Comparison of ENCODE assay signal across 8 cellular contexts in the genomic region with DNA sequence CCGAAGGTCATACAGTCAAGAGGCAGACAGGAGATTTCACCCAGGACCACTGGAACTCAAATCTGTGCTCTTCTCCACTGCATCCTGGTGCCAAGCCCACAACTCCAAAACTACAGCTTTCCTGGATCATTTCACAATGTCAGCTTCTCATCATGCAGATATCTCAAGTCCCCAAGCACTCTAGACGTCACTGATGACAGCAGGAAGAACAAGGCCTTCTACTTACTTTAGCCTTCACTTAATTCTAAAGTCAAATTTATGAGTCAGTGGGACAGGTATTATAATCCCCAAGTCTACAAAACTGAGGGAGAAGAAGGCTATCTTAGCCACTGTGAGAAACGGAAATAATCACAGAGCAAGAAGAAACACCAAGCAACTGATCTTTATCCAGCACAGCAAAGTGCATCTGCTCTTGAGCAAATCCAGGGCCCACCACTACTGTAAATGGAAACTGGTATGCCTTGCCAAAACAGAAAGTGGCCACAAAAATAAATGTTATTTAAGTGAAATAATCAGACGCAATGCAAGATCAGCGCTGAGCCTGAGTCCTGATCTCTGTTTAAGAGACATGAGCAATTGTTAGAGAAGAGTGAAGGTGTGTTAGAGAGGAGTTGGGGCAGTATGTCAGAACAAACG. TPM values are rescaled to one million over a fixed set of nuclear protein-coding genes. Genes with fewer than 3 reads are reported as not detected.
DNase-seq lines count a peak whose midpoint lies in the region; ATAC-seq, FAIRE-seq and TF ChIP-seq lines count a peak whose summit lies in the region.

No MANE protein-coding gene starts in this region.

- H3K36me3 Mint-ChIP-seq in endothelial cell (ENCODE audit: low read depth, unreplicated experiment) (no peaks in the 10 kb centered on the region), progenitor cell of endocrine pancreas (ENCODE audit: insufficient read depth) (no peaks in the 10 kb centered on the region)

- TF ChIP-seq CTCF in OCI-LY3 (IDR thresholded peaks at IDR 0.05; ENCODE audit: low read depth, low read length) (no peak), endothelial cell (IDR thresholded peaks at IDR 0.05; ENCODE audit: unreplicated experiment) (no peak), progenitor cell of endocrine pancreas (IDR thresholded peaks at IDR 0.05; ENCODE audit: unreplicated experiment) (no peak)

- H3K9me3 ChIP-seq in OCI-LY3 (ENCODE audit: insufficient read depth, low read length) = no peaks in the 10 kb centered on the region

- H3K9me3 Mint-ChIP-seq in endothelial cell (ENCODE audit: unreplicated experiment) = no peaks in the 10 kb centered on the region
- no peaks in the 10 kb centered on the region for H3K9me3 Mint-ChIP-seq in progenitor cell of endocrine pancreas (ENCODE audit: low read depth)

- FAIRE-seq in HTR-8/SVneo (lab: Jason Lieb, UNC) = no peak

- H3K4me3 ChIP-seq in GM08714 (ENCODE audit: low read length) = peak overlapping the region; percentile 95
- peak overlapping the region; percentile 99 for H3K4me3 ChIP-seq in OCI-LY3 (ENCODE audit: low read length)

- no peaks in the 10 kb centered on the region; the same call in 1 of the 2 replicates for H4K20me1 ChIP-seq in OCI-LY3 (ENCODE audit: insufficient read depth, low read length)

- peak overlapping the region; percentile 80 for H3K4me2 ChIP-seq in OCI-LY3 (ENCODE audit: low read length)

- no peaks in the 10 kb centered on the region for H3K27me3 ChIP-seq in OCI-LY3 (ENCODE audit: low read depth, low read length)

- H3K4me3 Mint-ChIP-seq in endothelial cell (ENCODE audit: unreplicated experiment) (peak overlapping the region; percentile 95), progenitor cell of endocrine pancreas (ENCODE audit: low read depth) (peak overlapping the region; percentile 97)

- H3K27ac ChIP-seq in OCI-LY3 (ENCODE audit: low read length) = no peak overlapping the region

- H3K9ac ChIP-seq in OCI-LY3 (ENCODE audit: low read length) = peak overlapping the region; percentile 93

- peaks cover 27% of the 10 kb centered on the region for H3K4me1 ChIP-seq in OCI-LY3 (ENCODE audit: low read length)

- ATAC-seq in HG02885 (IDR thresholded peaks at IDR 0.05; ENCODE audit: poor library complexity, unreplicated experiment) = no peak

- DNase-seq in endothelial cell (ENCODE audit: low spot score) = no peak
- no peak for DNase-seq in progenitor cell of endocrine pancreas (ENCODE audit: low spot score, unreplicated experiment)
- DNase-seq in HTR-8/SVneo (ENCODE audit: insufficient read length, low spot score) = no peak
- no peak for DNase-seq in NCI-H1417 treated with DMSO at 0.1 percent for 48 hours (lab: John Stamatoyannopoulos, UW)
- DNase-seq in cerebellar nuclear complex (lab: John Stamatoyannopoulos, UW) = no peak

- H3K36me3 ChIP-seq in OCI-LY3 (replicated peaks; ENCODE audit: low read depth, low read length) = peaks cover 26% of the 10 kb centered on the region

- peaks cover 46% of the 10 kb centered on the region for H3K79me2 ChIP-seq in OCI-LY3 (ENCODE audit: low read length)

- no peak overlapping the region for H2AFZ ChIP-seq in OCI-LY3 (ENCODE audit: low read depth, low read length)

- peaks cover 36% of the 10 kb centered on the region for H3K4me1 Mint-ChIP-seq in endothelial cell (ENCODE audit: unreplicated experiment)
- H3K4me1 Mint-ChIP-seq in progenitor cell of endocrine pancreas (ENCODE audit: low read depth) = peaks cover 31% of the 10 kb centered on the region

- H3K27me3 Mint-ChIP-seq in endothelial cell (ENCODE audit: unreplicated experiment) (peaks cover 8% of the 10 kb centered on the region), progenitor cell of endocrine pancreas (no peaks in the 10 kb centered on the region)

- H3K27ac Mint-ChIP-seq in endothelial cell (ENCODE audit: unreplicated experiment) (peak overlapping the region; percentile 91), progenitor cell of endocrine pancreas (peak overlapping the region; percentile 88)

RNA-seq across cellular contexts. Expression of a gene that starts 0.9 kb away (rescaled TPM):
- 12.2 TPM for total RNA-seq in endothelial cell (ENCODE audit: unreplicated experiment)
- total RNA-seq in progenitor cell of endocrine pancreas = 14.3 and 14.4 TPM in 2 replicates
